ENCODE assay signal across 1 cellular context in the genomic region with DNA sequence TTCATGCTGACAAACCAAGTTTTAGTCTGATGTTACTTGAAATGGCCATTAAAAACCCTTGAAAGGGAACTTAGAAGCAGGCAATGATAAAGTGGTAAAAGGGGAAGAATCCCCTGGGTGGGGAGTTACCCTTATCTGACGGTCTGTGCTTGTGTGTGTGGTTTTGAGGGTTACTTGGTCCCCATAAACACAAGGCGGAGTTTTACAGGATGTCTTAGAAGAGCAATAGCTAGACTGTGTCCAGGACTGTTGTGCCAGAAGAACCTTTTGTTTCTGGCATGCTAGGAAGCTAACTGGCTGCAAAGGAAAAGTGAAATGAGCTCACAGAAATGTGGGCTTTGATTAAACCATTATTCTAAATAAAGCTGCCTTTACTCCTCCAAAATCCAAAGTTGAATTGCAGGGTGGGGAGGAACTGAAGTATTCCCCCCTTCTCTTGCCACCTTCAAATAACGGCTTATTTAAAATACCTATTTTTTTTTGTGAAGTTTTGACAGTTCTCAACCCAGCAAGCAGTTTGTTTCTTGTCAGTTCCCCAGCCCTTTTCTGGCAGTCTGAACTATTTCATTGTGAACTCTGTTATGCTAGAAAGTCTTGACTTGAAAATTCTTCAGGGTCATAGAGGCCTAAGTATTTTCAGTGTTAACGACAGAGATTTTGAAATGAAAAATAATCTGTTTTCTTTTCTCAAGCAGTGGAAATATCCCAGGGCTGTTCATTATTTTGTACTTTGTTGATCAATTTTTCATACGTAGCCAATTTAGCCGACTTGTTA.
TF ChIP-seq lines count a peak whose summit lies in the region.

No MANE protein-coding gene starts in this region.

TF ChIP-seq in GM12878, 131 proteins besides CTCF, POLR2A, EP300 and RAD21 (continued from another document):
- TF ChIP-seq, protein P1, sequence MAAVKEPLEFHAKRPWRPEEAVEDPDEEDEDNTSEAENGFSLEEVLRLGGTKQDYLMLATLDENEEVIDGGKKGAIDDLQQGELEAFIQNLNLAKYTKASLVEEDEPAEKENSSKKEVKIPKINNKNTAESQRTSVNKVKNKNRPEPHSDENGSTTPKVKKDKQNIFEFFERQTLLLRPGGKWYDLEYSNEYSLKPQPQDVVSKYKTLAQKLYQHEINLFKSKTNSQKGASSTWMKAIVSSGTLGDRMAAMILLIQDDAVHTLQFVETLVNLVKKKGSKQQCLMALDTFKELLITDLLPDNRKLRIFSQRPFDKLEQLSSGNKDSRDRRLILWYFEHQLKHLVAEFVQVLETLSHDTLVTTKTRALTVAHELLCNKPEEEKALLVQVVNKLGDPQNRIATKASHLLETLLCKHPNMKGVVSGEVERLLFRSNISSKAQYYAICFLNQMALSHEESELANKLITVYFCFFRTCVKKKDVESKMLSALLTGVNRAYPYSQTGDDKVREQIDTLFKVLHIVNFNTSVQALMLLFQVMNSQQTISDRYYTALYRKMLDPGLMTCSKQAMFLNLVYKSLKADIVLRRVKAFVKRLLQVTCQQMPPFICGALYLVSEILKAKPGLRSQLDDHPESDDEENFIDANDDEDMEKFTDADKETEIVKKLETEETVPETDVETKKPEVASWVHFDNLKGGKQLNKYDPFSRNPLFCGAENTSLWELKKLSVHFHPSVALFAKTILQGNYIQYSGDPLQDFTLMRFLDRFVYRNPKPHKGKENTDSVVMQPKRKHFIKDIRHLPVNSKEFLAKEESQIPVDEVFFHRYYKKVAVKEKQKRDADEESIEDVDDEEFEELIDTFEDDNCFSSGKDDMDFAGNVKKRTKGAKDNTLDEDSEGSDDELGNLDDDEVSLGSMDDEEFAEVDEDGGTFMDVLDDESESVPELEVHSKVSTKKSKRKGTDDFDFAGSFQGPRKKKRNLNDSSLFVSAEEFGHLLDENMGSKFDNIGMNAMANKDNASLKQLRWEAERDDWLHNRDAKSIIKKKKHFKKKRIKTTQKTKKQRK (IDR thresholded peaks at IDR 0.05; ENCODE audit: low read depth, low read length) = no peak
- no peak for TF ChIP-seq KAT2A (conservative IDR thresholded peaks at IDR 0.05; ENCODE audit: control insufficient read depth, low read depth, low read length)
- TF ChIP-seq, protein P2, sequence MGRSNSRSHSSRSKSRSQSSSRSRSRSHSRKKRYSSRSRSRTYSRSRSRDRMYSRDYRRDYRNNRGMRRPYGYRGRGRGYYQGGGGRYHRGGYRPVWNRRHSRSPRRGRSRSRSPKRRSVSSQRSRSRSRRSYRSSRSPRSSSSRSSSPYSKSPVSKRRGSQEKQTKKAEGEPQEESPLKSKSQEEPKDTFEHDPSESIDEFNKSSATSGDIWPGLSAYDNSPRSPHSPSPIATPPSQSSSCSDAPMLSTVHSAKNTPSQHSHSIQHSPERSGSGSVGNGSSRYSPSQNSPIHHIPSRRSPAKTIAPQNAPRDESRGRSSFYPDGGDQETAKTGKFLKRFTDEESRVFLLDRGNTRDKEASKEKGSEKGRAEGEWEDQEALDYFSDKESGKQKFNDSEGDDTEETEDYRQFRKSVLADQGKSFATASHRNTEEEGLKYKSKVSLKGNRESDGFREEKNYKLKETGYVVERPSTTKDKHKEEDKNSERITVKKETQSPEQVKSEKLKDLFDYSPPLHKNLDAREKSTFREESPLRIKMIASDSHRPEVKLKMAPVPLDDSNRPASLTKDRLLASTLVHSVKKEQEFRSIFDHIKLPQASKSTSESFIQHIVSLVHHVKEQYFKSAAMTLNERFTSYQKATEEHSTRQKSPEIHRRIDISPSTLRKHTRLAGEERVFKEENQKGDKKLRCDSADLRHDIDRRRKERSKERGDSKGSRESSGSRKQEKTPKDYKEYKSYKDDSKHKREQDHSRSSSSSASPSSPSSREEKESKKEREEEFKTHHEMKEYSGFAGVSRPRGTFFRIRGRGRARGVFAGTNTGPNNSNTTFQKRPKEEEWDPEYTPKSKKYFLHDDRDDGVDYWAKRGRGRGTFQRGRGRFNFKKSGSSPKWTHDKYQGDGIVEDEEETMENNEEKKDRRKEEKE (IDR thresholded peaks at IDR 0.05) = no peak
- TF ChIP-seq CREM (IDR thresholded peaks at IDR 0.05; ENCODE audit: low read depth) = no peak
- TF ChIP-seq STAT1 (conservative IDR thresholded peaks at IDR 0.05) = no peak
- TF ChIP-seq RAD51 (IDR thresholded peaks at IDR 0.05) = no peak
